In genomic region chrX:135327299-135327698, GRCh38 we compare ENCODE assay signal across 16 cellular contexts. TPM values are rescaled to one million over a fixed set of nuclear protein-coding genes. Genes with fewer than 3 reads are reported as not detected.
A peak's percentile ranks its signal among the peaks of the same experiment; 100 is the strongest.
DNase-seq lines count a peak whose midpoint lies in the region; ATAC-seq, FAIRE-seq and TF ChIP-seq lines count a peak whose summit lies in the region.
"Had no signal": no experiment of that assay in that cellular context is flagged by ENCODE, and none has a peak within 500 bp of the region (broad histone marks: within the 10 kb centered on the region; RNA-seq: fewer than 3 reads in every experiment).

No MANE protein-coding gene starts in this region.

- no peak overlapping the region for H2AFZ ChIP-seq in endothelial cell of umbilical vein (ENCODE audit: low read depth, low read length)

- H3K4me2 ChIP-seq in endothelial cell of umbilical vein (ENCODE audit: insufficient read depth, low read length) = no peak overlapping the region

- no peaks in the 10 kb centered on the region for H3K9me3 ChIP-seq in endothelial cell of umbilical vein (replicated peaks; ENCODE audit: control insufficient read depth, insufficient read depth, low read length)
- H3K9me3 ChIP-seq in CD4-positive, alpha-beta T cell (ENCODE audit: control insufficient read depth, low read length) = peaks cover 10% of the 10 kb centered on the region
- H3K9me3 ChIP-seq: mucosa of descending colon had no signal

- no peak overlapping the region for H3K27ac ChIP-seq in endothelial cell of umbilical vein (ENCODE audit: insufficient read depth, low read depth, low read length)
- H3K27ac ChIP-seq in CD4-positive, alpha-beta T cell (ENCODE audit: low read depth, low read length) = no peak overlapping the region
- H3K27ac ChIP-seq: stomach had no signal

- no TSS peak for BruUV-seq in endothelial cell of umbilical vein (replicated peaks; lab: Mats Ljungman, UMichigan)

- in situ Hi-C loops in Caki2 (cut with HindIII; ENCODE audit: low pct_unique_long_range_greater_than_20kb, low sequenced_read_pairs) = no loop called here

- no peaks in the 10 kb centered on the region for H3K9me1 ChIP-seq in endothelial cell of umbilical vein (replicated peaks; ENCODE audit: control insufficient read depth, extremely low read depth, insufficient read depth, low read length)

- FAIRE-seq in endothelial cell of umbilical vein (lab: Jason Lieb, UNC) = no peak

- intact Hi-C loops in endothelial cell of umbilical vein (cut with micrococcal nuclease) = no loop called here
- intact Hi-C loops in activated CD8-positive, alpha-beta T cell treated with anti-CD3 and anti-CD28 coated beads for 36 hours (cut with micrococcal nuclease) = no loop called here
- intact Hi-C loops in CD4-positive, alpha-beta T cell (cut with DNase I, micrococcal nuclease) = no loop called here

- POLR2A ChIA-PET in endothelial cell of umbilical vein (lab: Charles Lee) = no interaction called here
- POLR2A ChIA-PET in activated CD8-positive, alpha-beta T cell treated with anti-CD3 and anti-CD28 coated beads for 36 hours (lab: Charles Lee) = no interaction called here
- POLR2A ChIA-PET in CD4-positive, alpha-beta T cell (lab: Charles Lee) = no interaction called here

- H4K20me1 ChIP-seq in endothelial cell of umbilical vein (replicated peaks; ENCODE audit: control insufficient read depth, extremely low read depth, insufficient read depth, low read length) = no peaks in the 10 kb centered on the region

- no peaks in the 10 kb centered on the region for H3K36me3 ChIP-seq in endothelial cell of umbilical vein (ENCODE audit: control insufficient read depth in 2 of 2, extremely low read depth in 1 of 2, insufficient read depth in 2 of 2, low read length in 2 of 2)

- no peak overlapping the region for H3K9ac ChIP-seq in endothelial cell of umbilical vein (replicated peaks; ENCODE audit: extremely low read depth, insufficient read depth, low read length)

- no peaks in the 10 kb centered on the region for H3K27me3 ChIP-seq in endothelial cell of umbilical vein (ENCODE audit: control insufficient read depth in 2 of 2, insufficient read depth in 2 of 2, low read length in 2 of 2)
- no peaks in the 10 kb centered on the region for H3K27me3 ChIP-seq in CD4-positive, alpha-beta T cell (ENCODE audit: control insufficient read depth, insufficient read depth, low read length)

- H3K36me3 Mint-ChIP-seq in activated CD8-positive, alpha-beta T cell treated with anti-CD3 and anti-CD28 coated beads for 36 hours (ENCODE audit: low read depth) = peaks cover 25% of the 10 kb centered on the region
- H3K36me3 Mint-ChIP-seq in CD4-positive, alpha-beta T cell (ENCODE audit: low read depth) = peaks cover 80% of the 10 kb centered on the region

- H3K4me3 ChIP-seq in endothelial cell of umbilical vein (replicated peaks in 1 of 3; ENCODE audit: insufficient read depth in 1 of 3, low read depth in 1 of 3, low read length in 3 of 3) = no peak overlapping the region
- H3K4me3 ChIP-seq: mucosa of descending colon, stomach had no signal

- peaks cover 12% of the 10 kb centered on the region for H3K4me1 Mint-ChIP-seq in activated CD8-positive, alpha-beta T cell treated with anti-CD3 and anti-CD28 coated beads for 36 hours (ENCODE audit: low read depth)
- H3K4me1 Mint-ChIP-seq in CD4-positive, alpha-beta T cell (ENCODE audit: low read depth) = peaks cover 17% of the 10 kb centered on the region

- peaks cover 2% of the 10 kb centered on the region for H3K79me2 ChIP-seq in endothelial cell of umbilical vein (ENCODE audit: control insufficient read depth, insufficient read depth, low read length)

- no peaks in the 10 kb centered on the region for H3K4me1 ChIP-seq in endothelial cell of umbilical vein (ENCODE audit: control insufficient read depth, extremely low read depth, insufficient read depth, low read length)

- TF ChIP-seq POLR2A in endothelial cell of umbilical vein (IDR thresholded peaks at IDR 0.05; ENCODE audit: low read depth, low read length) = no peak

- H3K4me3 Mint-ChIP-seq in activated CD8-positive, alpha-beta T cell treated with anti-CD3 and anti-CD28 coated beads for 36 hours = no peak overlapping the region
- no peak overlapping the region for H3K4me3 Mint-ChIP-seq in CD4-positive, alpha-beta T cell
- H3K4me3 Mint-ChIP-seq: CD8-positive, alpha-beta memory T cell had no signal

- dilution Hi-C loops in endothelial cell of umbilical vein (cut with MboI; ENCODE audit: extremely low pct_ligation_motif_present, low sequenced_read_pairs) = no loop called here

- no peak for TF ChIP-seq CTCF in endothelial cell of umbilical vein (IDR thresholded peaks at IDR 0.05; ENCODE audit: extremely low read depth in 1 of 2, insufficient read depth in 1 of 2, low read depth in 1 of 2, low read length in 2 of 2)
- TF ChIP-seq CTCF in activated CD8-positive, alpha-beta T cell treated with anti-CD3 and anti-CD28 coated beads for 36 hours (IDR thresholded peaks at IDR 0.05) = no peak
- no peak for TF ChIP-seq CTCF in CD4-positive, alpha-beta T cell (IDR thresholded peaks at IDR 0.05)

- H3K9me3 Mint-ChIP-seq in activated CD8-positive, alpha-beta T cell treated with anti-CD3 and anti-CD28 coated beads for 36 hours = peaks cover 5% of the 10 kb centered on the region
- peaks cover 2% of the 10 kb centered on the region for H3K9me3 Mint-ChIP-seq in CD4-positive, alpha-beta T cell

- peak; percentile 15 for DNase-seq in Caki2 (ENCODE audit: low read depth)
- DNase-seq in NCI-H226 = peak; percentile 78
- peak; percentile 17 for DNase-seq in endothelial cell of umbilical vein (ENCODE audit: low read depth, low spot score)
- peak; percentile 70 for DNase-seq in myocyte (ENCODE audit: low read depth)
- no peak for DNase-seq in SIG-M5 (lab: John Stamatoyannopoulos, UW)
- no peak for DNase-seq in NOMO-1 treated with DMSO at 0.1 percent for 48 hours (lab: John Stamatoyannopoulos, UW; ENCODE audit: unreplicated experiment)
- no peak for DNase-seq in activated CD8-positive, alpha-beta T cell treated with anti-CD3 and anti-CD28 coated beads for 36 hours
- no peak for DNase-seq in CD4-positive, alpha-beta T cell
- DNase-seq: CD8-positive, alpha-beta memory T cell; effector CD4-positive, alpha-beta T cell; mucosa of descending colon; NCI-H2171; stomach; T1000 had no signal

- no peak for ATAC-seq in activated CD8-positive, alpha-beta T cell treated with anti-CD3 and anti-CD28 coated beads for 36 hours
- ATAC-seq in CD4-positive, alpha-beta T cell (ENCODE audit: poor library complexity) = no peak
- ATAC-seq: activated naive CD4-positive, alpha-beta T cell treated with anti-CD3 and anti-CD28 coated beads, Interleukin-2, amount 50 U/mL, for 72 hours; mucosa of descending colon; Panc1 had no signal

- CTCF ChIA-PET in endothelial cell of umbilical vein (lab: Charles Lee) = no interaction called here
- CTCF ChIA-PET in activated CD8-positive, alpha-beta T cell treated with anti-CD3 and anti-CD28 coated beads for 36 hours (lab: Charles Lee) = no interaction called here
- CTCF ChIA-PET in CD4-positive, alpha-beta T cell (lab: Charles Lee) = no interaction called here

- H3K27ac Mint-ChIP-seq in activated CD8-positive, alpha-beta T cell treated with anti-CD3 and anti-CD28 coated beads for 36 hours = no peak overlapping the region
- no peak overlapping the region for H3K27ac Mint-ChIP-seq in CD4-positive, alpha-beta T cell
- H3K27ac Mint-ChIP-seq: activated naive CD4-positive, alpha-beta T cell treated with anti-CD3 and anti-CD28 coated beads, Interleukin-2, amount 50 U/mL, for 72 hours; CD8-positive, alpha-beta memory T cell had no signal

- H3K27me3 Mint-ChIP-seq in activated CD8-positive, alpha-beta T cell treated with anti-CD3 and anti-CD28 coated beads for 36 hours = no peaks in the 10 kb centered on the region
- H3K27me3 Mint-ChIP-seq in CD4-positive, alpha-beta T cell = no peaks in the 10 kb centered on the region
- H3K27me3 Mint-ChIP-seq: CD8-positive, alpha-beta memory T cell had no signal

RNA-seq across cellular contexts. Expression of gene ZNF75D, which starts 16.6 kb away (rescaled TPM):
- total RNA-seq in Caki2 (2014; rRNA removed; shearing (Covaris generic); ENCODE audit: low replicate concordance) = 2.6 and 3.3 TPM in 2 replicates
- 5.8 and 6.9 TPM in 2 replicates for total RNA-seq in endothelial cell of umbilical vein
- 3.0 and 3.4 TPM in 2 replicates for polyA plus RNA-seq in endothelial cell of umbilical vein
- 3.3 and 4.0 TPM in 2 replicates for polyA plus RNA-seq in endothelial cell of umbilical vein (2011; cell fraction: cytosol; rRNA removed)
- 21.8 and 23.3 TPM in 2 replicates for polyA plus RNA-seq in endothelial cell of umbilical vein (2011; cell fraction: nucleus; rRNA removed)
- polyA plus RNA-seq in endothelial cell of umbilical vein (2012) = 4.5 and 4.7 TPM in 2 replicates
- 6.1 and 6.5 TPM in 2 replicates for polyA minus RNA-seq in endothelial cell of umbilical vein
- polyA minus RNA-seq in endothelial cell of umbilical vein (2011; cell fraction: cytosol; rRNA and poly(A)+ RNA removed) = 1.0 TPM
- 15.5 and 18.8 TPM in 2 replicates for polyA minus RNA-seq in endothelial cell of umbilical vein (2011; cell fraction: nucleus; rRNA and poly(A)+ RNA removed)
- 5.9 and 6.0 TPM in 2 replicates for total RNA-seq in myocyte
- polyA plus RNA-seq in myocyte (2012) = 2.7 TPM
- total RNA-seq in activated CD8-positive, alpha-beta T cell treated with anti-CD3 and anti-CD28 coated beads for 36 hours = 1 to 10 TPM; 2.5 to 3.5 TPM
- 1 to 10 TPM; 5.8 to 6.3 TPM for total RNA-seq in CD4-positive, alpha-beta T cell

RNA-seq across cellular contexts. Expression of gene ZNF449, which starts 17.3 kb away (rescaled TPM):
- total RNA-seq in Caki2 (2014; rRNA removed; shearing (Covaris generic); ENCODE audit: low replicate concordance) = 1.5 and 1.8 TPM in 2 replicates
- total RNA-seq in endothelial cell of umbilical vein (8.3 and 8.7 TPM in 2 replicates), myocyte (12.1 and 14.2 TPM in 2 replicates)
- 2.7 and 3.4 TPM in 2 replicates for polyA plus RNA-seq in endothelial cell of umbilical vein
- polyA plus RNA-seq in endothelial cell of umbilical vein (2011; cell fraction: cytosol; rRNA removed) = 1.9 and 2.4 TPM in 2 replicates
- 17.3 and 18.1 TPM in 2 replicates for polyA plus RNA-seq in endothelial cell of umbilical vein (2011; cell fraction: nucleus; rRNA removed)
- polyA plus RNA-seq in endothelial cell of umbilical vein (2012) = 4.1 and 4.7 TPM in 2 replicates
- 5.7 and 5.8 TPM in 2 replicates for polyA minus RNA-seq in endothelial cell of umbilical vein
- 0.31 TPM for polyA minus RNA-seq in endothelial cell of umbilical vein (2011; cell fraction: cytosol; rRNA and poly(A)+ RNA removed)
- polyA minus RNA-seq in endothelial cell of umbilical vein (2011; cell fraction: nucleus; rRNA and poly(A)+ RNA removed) = 10.6 and 15.1 TPM in 2 replicates
- polyA plus RNA-seq in myocyte (2012) = 3.9 TPM
- 1 to 10 TPM; 1.2 to 1.3 TPM for total RNA-seq in activated CD8-positive, alpha-beta T cell treated with anti-CD3 and anti-CD28 coated beads for 36 hours
- total RNA-seq in CD4-positive, alpha-beta T cell = 1 to 10 TPM; 1.4 to 1.6 TPM

RNA-seq across cellular contexts. Expression of gene ETDC, which starts 18.0 kb away (rescaled TPM):
- total RNA-seq in Caki2 (2014; rRNA removed; shearing (Covaris generic); ENCODE audit: low replicate concordance) = not detected in 2 replicates
- not detected in 2 replicates for total RNA-seq in endothelial cell of umbilical vein
- not detected in 2 replicates for polyA plus RNA-seq in endothelial cell of umbilical vein
- polyA plus RNA-seq in endothelial cell of umbilical vein (2011; cell fraction: cytosol; rRNA removed) = not detected in 2 replicates
- polyA plus RNA-seq in endothelial cell of umbilical vein (2011; cell fraction: nucleus; rRNA removed) = not detected in 2 replicates
- not detected in 2 replicates for polyA plus RNA-seq in endothelial cell of umbilical vein (2012)
- not detected in 2 replicates for polyA minus RNA-seq in endothelial cell of umbilical vein
- polyA minus RNA-seq in endothelial cell of umbilical vein (2011; cell fraction: cytosol; rRNA and poly(A)+ RNA removed) = not detected
- not detected in 2 replicates for polyA minus RNA-seq in endothelial cell of umbilical vein (2011; cell fraction: nucleus; rRNA and poly(A)+ RNA removed)
- total RNA-seq in myocyte = not detected in 2 replicates
- polyA plus RNA-seq in myocyte (2012) = not detected
- not detected for total RNA-seq in activated CD8-positive, alpha-beta T cell treated with anti-CD3 and anti-CD28 coated beads for 36 hours
- not detected for total RNA-seq in CD4-positive, alpha-beta T cell
- total RNA-seq: activated naive CD4-positive, alpha-beta T cell treated with anti-CD3 and anti-CD28 coated beads, Interleukin-2, amount 50 U/mL, for 72 hours; CD8-positive, alpha-beta memory T cell; mucosa of descending colon; stomach had no signal
- polyA plus RNA-seq: CD8-positive, alpha-beta memory T cell; stomach had no signal

Comparison
In these comparisons a context has a peak if more than half of its experiments do, and no peak if none do; other contexts are left out.
1. DNase-seq: peak in Caki2 (single experiment), NCI-H226 (single experiment), endothelial cell of umbilical vein (single experiment) and myocyte (single experiment); none in SIG-M5 (single experiment), NOMO-1 treated with DMSO at 0.1 percent for 48 hours (single experiment), activated CD8-positive, alpha-beta T cell treated with anti-CD3 and anti-CD28 coated beads for 36 hours (single experiment) and CD4-positive, alpha-beta T cell (0 of 10).